Comparison of ENCODE assay signal across 1 cellular context in genomic region chr5:139394123-139394653, GRCh38.
A peak's percentile ranks its signal among the peaks of the same experiment; 100 is the strongest.
TF ChIP-seq lines count a peak whose summit lies in the region.

No MANE protein-coding gene starts in this region.

TF ChIP-seq in WTC11, 78 proteins besides CTCF, POLR2A, EP300 and RAD21 (continued from another document):
- TF ChIP-seq ATF2 (CRISPR knock-in tag; IDR thresholded peaks at IDR 0.05; ENCODE audit: borderline replicate concordance, low read depth) (no peak), HMGXB4 (CRISPR knock-in tag; IDR thresholded peaks at IDR 0.05) (peak; percentile 72; the same call in 1 of the 2 replicates), ZNF281 (CRISPR knock-in tag; IDR thresholded peaks at IDR 0.05) (no peak), ARID4B (CRISPR knock-in tag; IDR thresholded peaks at IDR 0.05; ENCODE audit: borderline replicate concordance) (no peak), SP1 (CRISPR knock-in tag; conservative IDR thresholded peaks at IDR 0.05) (no peak), NFYB (CRISPR knock-in tag; conservative IDR thresholded peaks at IDR 0.05; ENCODE audit: low read depth) (no peak), TEAD1 (CRISPR knock-in tag; IDR thresholded peaks at IDR 0.05) (0 out of 2 replicates have a peak, but pooled peaks have one; percentile 17), ZNF416 (CRISPR knock-in tag; IDR thresholded peaks at IDR 0.05) (no peak), NR2C2 (CRISPR knock-in tag; IDR thresholded peaks at IDR 0.05) (no peak), ZNF425 (CRISPR knock-in tag; conservative IDR thresholded peaks at IDR 0.05) (no peak), GABPB1 (CRISPR knock-in tag; IDR thresholded peaks at IDR 0.05) (no peak), ESRRA (CRISPR knock-in tag; IDR thresholded peaks at IDR 0.05; ENCODE audit: borderline replicate concordance) (0 out of 2 replicates have a peak, but pooled peaks have one; percentile 47), ZBTB21 (CRISPR knock-in tag; IDR thresholded peaks at IDR 0.05; ENCODE audit: borderline replicate concordance) (no peak; the same call in 1 of the 2 replicates), KAT7 (CRISPR knock-in tag; IDR thresholded peaks at IDR 0.05; ENCODE audit: borderline replicate concordance) (0 out of 2 replicates have a peak, but pooled peaks have one; percentile 91)
